In genomic region chr12:57027805-57028153, GRCh38 we compare ENCODE assay signal across 18 cellular contexts. TPM values are rescaled to one million over a fixed set of nuclear protein-coding genes. Genes with fewer than 3 reads are reported as not detected.
DNase-seq lines count a peak whose midpoint lies in the region; ATAC-seq lines count a peak whose summit lies in the region.
"Had no signal": no experiment of that assay in that cellular context is flagged by ENCODE, and none has a peak within 500 bp of the region (broad histone marks: within the 10 kb centered on the region; RNA-seq: fewer than 3 reads in every experiment).

No MANE protein-coding gene starts in this region.

- no peak overlapping the region for H3K4me3 ChIP-seq in Jurkat, Clone E6-1 (ENCODE audit: low read length)
- H3K4me3 ChIP-seq: esophagus squamous epithelium, GM23248 had no signal

- H3K4me1 Mint-ChIP-seq in activated CD4-positive, alpha-beta T cell treated with anti-CD3 and anti-CD28 coated beads, Interleukin-2, amount 10 ng/mL, durations not matched to agents 7 days and 5 days, result peaks cover 45% of the 10 kb centered on the region
- peaks cover 55% of the 10 kb centered on the region for H3K4me1 Mint-ChIP-seq in activated T-cell treated with anti-CD3 and anti-CD28 coated beads, Interleukin-2, amount 50 U/mL, for 72 hours (ENCODE audit: low read depth)

- POLR2A ChIA-PET in activated CD4-positive, alpha-beta T cell treated with anti-CD3 and anti-CD28 coated beads, Interleukin-2, amount 10 ng/mL, durations not matched to agents 7 days and 5 days (lab: Charles Lee), result no interaction called here

- peak; percentile 25 to 53 for ATAC-seq in activated T-cell treated with anti-CD3 and anti-CD28 coated beads, Interleukin-2, amount 50 U/mL, for 72 hours (replicated peaks in 1 of 2)
- ATAC-seq in GM21447 (IDR thresholded peaks at IDR 0.05; ENCODE audit: unreplicated experiment) (no peak), HG03354 (IDR thresholded peaks at IDR 0.05; ENCODE audit: poor library complexity, severe bottlenecking, unreplicated experiment) (no peak)

- DNase-seq in activated CD4-positive, alpha-beta T cell treated with anti-CD3 and anti-CD28 coated beads, Interleukin-2, amount 10 ng/mL, durations not matched to agents 7 days and 5 days, result no peak
- DNase-seq in activated CD4-positive, alpha-beta T cell treated with anti-CD3 and anti-CD28 coated beads, Interleukin-2, amount 50 U/mL, for 4 hours, result no peak
- DNase-seq in Jurkat, Clone E6-1 (ENCODE audit: low read depth, low spot score), result peak; percentile 57
- DNase-seq in activated T-cell treated with anti-CD3 and anti-CD28 coated beads, Interleukin-2, amount 50 U/mL, for 72 hours, result no peak
- DNase-seq in mesenteric fat pad (ENCODE audit: low spot score), result peak; percentile 51
- DNase-seq in NCI-H1930 (lab: John Stamatoyannopoulos, UW), result no peak
- DNase-seq: esophagus squamous epithelium, GM23248, head of caudate nucleus, mesenchymal stem cell, NCI-H1436, substantia nigra had no signal

- no peaks in the 10 kb centered on the region for H3K9me3 Mint-ChIP-seq in activated CD4-positive, alpha-beta T cell treated with anti-CD3 and anti-CD28 coated beads, Interleukin-2, amount 10 ng/mL, durations not matched to agents 7 days and 5 days
- H3K9me3 Mint-ChIP-seq in activated T-cell treated with anti-CD3 and anti-CD28 coated beads, Interleukin-2, amount 50 U/mL, for 72 hours, result no peaks in the 10 kb centered on the region
- H3K9me3 Mint-ChIP-seq: neural crest cell had no signal

- CTCF ChIA-PET in activated CD4-positive, alpha-beta T cell treated with anti-CD3 and anti-CD28 coated beads, Interleukin-2, amount 10 ng/mL, durations not matched to agents 7 days and 5 days (lab: Charles Lee), result interaction anchor here (1.0 to 2.5 kb wide), 9 partner anchors 9 to 84 kb away, joined by 3 to 10 read pairs (median 5); partner anchors contain the start of gene STAT6

- peak overlapping the region; percentile 87 for H3K27ac Mint-ChIP-seq in activated CD4-positive, alpha-beta T cell treated with anti-CD3 and anti-CD28 coated beads, Interleukin-2, amount 10 ng/mL, durations not matched to agents 7 days and 5 days
- peak overlapping the region; percentile 9 for H3K27ac Mint-ChIP-seq in activated T-cell treated with anti-CD3 and anti-CD28 coated beads, Interleukin-2, amount 50 U/mL, for 72 hours

- H3K36me3 Mint-ChIP-seq in activated CD4-positive, alpha-beta T cell treated with anti-CD3 and anti-CD28 coated beads, Interleukin-2, amount 10 ng/mL, durations not matched to agents 7 days and 5 days (ENCODE audit: low read depth), result no peaks in the 10 kb centered on the region
- H3K36me3 Mint-ChIP-seq in activated T-cell treated with anti-CD3 and anti-CD28 coated beads, Interleukin-2, amount 50 U/mL, for 72 hours (ENCODE audit: insufficient read depth in 2 of 2), result no peaks in the 10 kb centered on the region

- no peaks in the 10 kb centered on the region for H3K27me3 Mint-ChIP-seq in activated CD4-positive, alpha-beta T cell treated with anti-CD3 and anti-CD28 coated beads, Interleukin-2, amount 10 ng/mL, durations not matched to agents 7 days and 5 days
- H3K27me3 Mint-ChIP-seq in activated T-cell treated with anti-CD3 and anti-CD28 coated beads, Interleukin-2, amount 50 U/mL, for 72 hours (ENCODE audit: low read depth), result no peaks in the 10 kb centered on the region

- H3K4me3 Mint-ChIP-seq in activated CD4-positive, alpha-beta T cell treated with anti-CD3 and anti-CD28 coated beads, Interleukin-2, amount 10 ng/mL, durations not matched to agents 7 days and 5 days, result no peak overlapping the region
- peak overlapping the region in 1 of 2 donors; percentile 42 for H3K4me3 Mint-ChIP-seq in activated T-cell treated with anti-CD3 and anti-CD28 coated beads, Interleukin-2, amount 50 U/mL, for 72 hours
- H3K4me3 Mint-ChIP-seq: neural crest cell had no signal

RNA-seq across cellular contexts. Expression of gene TAC3, which starts 11.4 kb away (rescaled TPM):
- under 1 TPM in 1 of 2 experiments, not detected in 1; 0.25 TPM for total RNA-seq in activated CD4-positive, alpha-beta T cell treated with anti-CD3 and anti-CD28 coated beads, Interleukin-2, amount 10 ng/mL, durations not matched to agents 7 days and 5 days
- 1.4 TPM for polyA plus RNA-seq in Jurkat, Clone E6-1 (2012; ENCODE audit: insufficient read depth, insufficient read length)
- total RNA-seq in activated T-cell treated with anti-CD3 and anti-CD28 coated beads, Interleukin-2, amount 50 U/mL, for 72 hours, result 1 to 10 TPM; 4.2 to 4.4 TPM
- not detected for total RNA-seq in mesenteric fat pad
- total RNA-seq: bronchial epithelial cell, esophagus squamous epithelium, GM23248, renal cortical epithelial cell, SK-MEL-5 had no signal
- polyA plus RNA-seq: GM23248 had no signal

RNA-seq across cellular contexts. Expression of gene ZBTB39, which starts 21.4 kb away (rescaled TPM):
- 1 to 10 TPM; 8.8 to 9.5 TPM for total RNA-seq in activated CD4-positive, alpha-beta T cell treated with anti-CD3 and anti-CD28 coated beads, Interleukin-2, amount 10 ng/mL, durations not matched to agents 7 days and 5 days
- polyA plus RNA-seq in Jurkat, Clone E6-1 (2012; ENCODE audit: insufficient read depth, insufficient read length), result 7.8 TPM
- total RNA-seq in activated T-cell treated with anti-CD3 and anti-CD28 coated beads, Interleukin-2, amount 50 U/mL, for 72 hours, result 10 to 100 TPM in 1 of 2 donors, 1 to 10 TPM in 1; 9.7 to 10.3 TPM
- 3.6 TPM for total RNA-seq in mesenteric fat pad

RNA-seq across cellular contexts. Expression of gene MYO1A, which starts 22.1 kb away (rescaled TPM):
- 1 to 10 TPM; 1.4 to 2.9 TPM for total RNA-seq in activated CD4-positive, alpha-beta T cell treated with anti-CD3 and anti-CD28 coated beads, Interleukin-2, amount 10 ng/mL, durations not matched to agents 7 days and 5 days
- polyA plus RNA-seq in Jurkat, Clone E6-1 (2012; ENCODE audit: insufficient read depth, insufficient read length), result 2.9 TPM
- 10 to 100 TPM; 11.4 to 13.4 TPM for total RNA-seq in activated T-cell treated with anti-CD3 and anti-CD28 coated beads, Interleukin-2, amount 50 U/mL, for 72 hours
- total RNA-seq in mesenteric fat pad, result 3.6 TPM
- total RNA-seq: GM23248, renal cortical epithelial cell, SK-MEL-5 had no signal
- polyA plus RNA-seq: GM23248 had no signal

RNA-seq across cellular contexts. Expression of gene NEMP1, which starts 50.8 kb away (rescaled TPM):
- 10 to 100 TPM; 50.2 to 54.3 TPM for total RNA-seq in activated CD4-positive, alpha-beta T cell treated with anti-CD3 and anti-CD28 coated beads, Interleukin-2, amount 10 ng/mL, durations not matched to agents 7 days and 5 days
- 25.5 TPM for polyA plus RNA-seq in Jurkat, Clone E6-1 (2012; ENCODE audit: insufficient read depth, insufficient read length)
- total RNA-seq in activated T-cell treated with anti-CD3 and anti-CD28 coated beads, Interleukin-2, amount 50 U/mL, for 72 hours, result 100 to 1,000 TPM; 114 to 119 TPM
- 8.6 TPM for total RNA-seq in mesenteric fat pad

Comparison
In these comparisons a context has a peak if more than half of its experiments do, and no peak if none do; other contexts are left out.
1. DNase-seq: peak in Jurkat, Clone E6-1 (single experiment) and mesenteric fat pad (single experiment); none in activated CD4-positive, alpha-beta T cell treated with anti-CD3 and anti-CD28 coated beads, Interleukin-2, amount 10 ng/mL, durations not matched to agents 7 days and 5 days (single experiment), activated CD4-positive, alpha-beta T cell treated with anti-CD3 and anti-CD28 coated beads, Interleukin-2, amount 50 U/mL, for 4 hours (0 of 2), activated T-cell treated with anti-CD3 and anti-CD28 coated beads, Interleukin-2, amount 50 U/mL, for 72 hours (0 of 2) and NCI-H1930 (0 of 2).
2. ATAC-seq: peak in activated T-cell treated with anti-CD3 and anti-CD28 coated beads, Interleukin-2, amount 50 U/mL, for 72 hours (2 of 2); none in GM21447 (single experiment) and HG03354 (single experiment).